ENCODE assay signal across 36 cellular contexts in genomic region chr7:74018261-74018660, GRCh38. TPM values are rescaled to one million over a fixed set of nuclear protein-coding genes. Genes with fewer than 3 reads are reported as not detected.
"Had no signal": no experiment of that assay in that cellular context is flagged by ENCODE, and none has a peak within 500 bp of the region (broad histone marks: within the 10 kb centered on the region; RNA-seq: fewer than 3 reads in every experiment).

No MANE protein-coding gene starts in this region.

- H3K27me3 ChIP-seq: breast epithelium, Peyer's patch, SJSA1 had no signal

- ATAC-seq: activated CD8-positive, alpha-beta T cell treated with anti-CD3 and anti-CD28 coated beads for 36 hours; activated T-cell treated with anti-CD3 and anti-CD28 coated beads, Interleukin-2, amount 50 U/mL, for 72 hours; activated T-helper 17 cell treated with anti-CD3 and anti-CD28 coated beads, Interleukin-2, amount 50 U/mL, for 72 hours; PC-3 had no signal

- H3K9me3 ChIP-seq: breast epithelium, Peyer's patch, SJSA1, SK-N-SH had no signal

- H3K36me3 ChIP-seq: breast epithelium, Peyer's patch, SJSA1 had no signal

- H3K4me3 Mint-ChIP-seq: activated CD4-positive, alpha-beta T cell treated with anti-CD3 and anti-CD28 coated beads, Interleukin-2, amount 10 ng/mL, durations not matched to agents 24 days and 14 days; activated CD8-positive, alpha-beta T cell treated with anti-CD3 and anti-CD28 coated beads for 36 hours; activated naive CD8-positive, alpha-beta T cell treated with anti-CD3 and anti-CD28 coated beads for 36 hours; activated T-cell treated with anti-CD3 and anti-CD28 coated beads, Interleukin-2, amount 50 U/mL, for 72 hours; activated T-helper 17 cell treated with anti-CD3 and anti-CD28 coated beads, Interleukin-2, amount 50 U/mL, for 72 hours; T-helper 1 cell treated with Interleukin-12 subunit alpha and Interleukin-12 subunit beta and Interleukin-4 antibody, amounts not matched to agents 30 μg/mL and 1 μg/mL, for 36 hours; T-helper 2 cell treated with Interferon-gamma antibody and Interleukin-4, amounts not matched to agents 5 μg/mL and 100 μg/mL, for 36 hours had no signal

- H3K27ac ChIP-seq: breast epithelium, KMS-11, Peyer's patch, SJSA1 had no signal

- H3K9me3 Mint-ChIP-seq: activated CD4-positive, alpha-beta T cell treated with anti-CD3 and anti-CD28 coated beads, Interleukin-2, amount 10 ng/mL, durations not matched to agents 24 days and 14 days; activated CD8-positive, alpha-beta T cell treated with anti-CD3 and anti-CD28 coated beads for 36 hours; activated naive CD8-positive, alpha-beta T cell treated with anti-CD3 and anti-CD28 coated beads for 36 hours; activated T-cell treated with anti-CD3 and anti-CD28 coated beads, Interleukin-2, amount 50 U/mL, for 72 hours; activated T-helper 17 cell treated with anti-CD3 and anti-CD28 coated beads, Interleukin-2, amount 50 U/mL, for 72 hours; T-helper 1 cell treated with Interleukin-12 subunit alpha and Interleukin-12 subunit beta and Interleukin-4 antibody, amounts not matched to agents 30 μg/mL and 1 μg/mL, for 36 hours; T-helper 2 cell treated with Interferon-gamma antibody and Interleukin-4, amounts not matched to agents 5 μg/mL and 100 μg/mL, for 36 hours had no signal

- H3K9ac ChIP-seq: KMS-11, SK-N-SH had no signal

- H3K36me3 Mint-ChIP-seq: activated naive CD8-positive, alpha-beta T cell treated with anti-CD3 and anti-CD28 coated beads for 36 hours had no signal

- H3K4me1 ChIP-seq: Peyer's patch had no signal

- H3K4me1 Mint-ChIP-seq: activated CD4-positive, alpha-beta T cell treated with anti-CD3 and anti-CD28 coated beads, Interleukin-2, amount 10 ng/mL, durations not matched to agents 24 days and 14 days; activated naive CD8-positive, alpha-beta T cell treated with anti-CD3 and anti-CD28 coated beads for 36 hours; activated T-helper 17 cell treated with anti-CD3 and anti-CD28 coated beads, Interleukin-2, amount 50 U/mL, for 72 hours had no signal

- H3K4me3 ChIP-seq: breast epithelium, Peyer's patch, SJSA1 had no signal

- H3K4me2 ChIP-seq: KMS-11, SK-N-SH had no signal

- DNase-seq: activated CD4-positive, alpha-beta T cell treated with anti-CD3 and anti-CD28 coated beads, Interleukin-2, amount 10 ng/mL, durations not matched to agents 24 days and 14 days; activated CD4-positive, alpha-beta T cell treated with anti-CD3 and anti-CD28 coated beads, Interleukin-2, amount 50 U/mL, for 4 hours; activated CD8-positive, alpha-beta T cell treated with anti-CD3 and anti-CD28 coated beads for 36 hours; activated effector memory CD4-positive, alpha-beta T cell treated with anti-CD3 and anti-CD28 coated beads, Interleukin-2, amount 50 U/mL, for 16 hours; activated naive CD4-positive, alpha-beta T cell; activated naive CD4-positive, alpha-beta T cell treated with anti-CD3 and anti-CD28 coated beads, Interleukin-2, amount 50 U/mL, for 16 hours; activated naive CD8-positive, alpha-beta T cell treated with anti-CD3 and anti-CD28 coated beads for 36 hours; activated T-cell treated with anti-CD3 and anti-CD28 coated beads, Interleukin-2, amount 50 U/mL, for 1 hour; activated T-cell treated with anti-CD3 and anti-CD28 coated beads, Interleukin-2, amount 50 U/mL, for 72 hours; amniotic stem cell; aorta; caudate nucleus; cerebellar nuclear complex; MM.1S; MV-4-11; NCI-H1092; NCI-H1436 treated with DMSO at 0.1 percent for 48 hours; NCI-H187 treated with DMSO at 0.1 percent for 48 hours; NCI-H2081; NCI-H2227 treated with DMSO at 0.1 percent for 48 hours; NCI-H446; NCI-H510A treated with DMSO at 0.1 percent for 48 hours; NCI-H526 treated with DMSO at 0.1 percent for 48 hours; NCI-H82; NK-92 treated with Interleukin-12 subunit alpha and Interleukin-12 subunit beta, amount 100 ng/mL, for 24 hours; PC-3; Peyer's patch; RPMI8226; SHP77 treated with DMSO at 0.1 percent for 48 hours; SK-N-SH had no signal

- H3K27ac Mint-ChIP-seq: activated CD4-positive, alpha-beta T cell treated with anti-CD3 and anti-CD28 coated beads, Interleukin-2, amount 10 ng/mL, durations not matched to agents 24 days and 14 days; activated CD8-positive, alpha-beta T cell treated with anti-CD3 and anti-CD28 coated beads for 36 hours; activated naive CD8-positive, alpha-beta T cell treated with anti-CD3 and anti-CD28 coated beads for 36 hours; activated T-cell treated with anti-CD3 and anti-CD28 coated beads, Interleukin-2, amount 50 U/mL, for 72 hours; activated T-helper 17 cell treated with anti-CD3 and anti-CD28 coated beads, Interleukin-2, amount 50 U/mL, for 72 hours; T-helper 1 cell treated with Interleukin-12 subunit alpha and Interleukin-12 subunit beta and Interleukin-4 antibody, amounts not matched to agents 30 μg/mL and 1 μg/mL, for 36 hours; T-helper 2 cell treated with Interferon-gamma antibody and Interleukin-4, amounts not matched to agents 5 μg/mL and 100 μg/mL, for 36 hours had no signal

RNA-seq across cellular contexts. Expression of gene ELN, which starts 9.7 kb away (rescaled TPM):
- total RNA-seq: activated CD4-positive, alpha-beta T cell treated with anti-CD3 and anti-CD28 coated beads, Interleukin-2, amount 10 ng/mL, durations not matched to agents 24 days and 14 days; activated CD8-positive, alpha-beta T cell treated with anti-CD3 and anti-CD28 coated beads for 36 hours; activated naive CD8-positive, alpha-beta T cell treated with anti-CD3 and anti-CD28 coated beads for 36 hours; activated T-cell treated with anti-CD3 and anti-CD28 coated beads, Interleukin-2, amount 50 U/mL, for 72 hours; activated T-helper 17 cell treated with anti-CD3 and anti-CD28 coated beads, Interleukin-2, amount 50 U/mL, for 72 hours; SJSA1 had no signal
